Comparison of ENCODE assay signal across 6 cellular contexts in genomic region chr6:129755787-129756186, GRCh38.
"Had no signal": no experiment of that assay in that cellular context is flagged by ENCODE, and none has a peak within 500 bp of the region (broad histone marks: within the 10 kb centered on the region; RNA-seq: fewer than 3 reads in every experiment).

No MANE protein-coding gene starts in this region.

- H3K9me3 Mint-ChIP-seq: GM23338, H9, IgD-negative memory B cell had no signal

- DNase-seq: H9, HCEC 1CT had no signal

- H3K27ac Mint-ChIP-seq: GM23338, H9, IgD-negative memory B cell had no signal

- H3K27ac ChIP-seq: HL-60 had no signal

- H3K4me3 ChIP-seq: GM23338 had no signal

- H3K4me1 Mint-ChIP-seq: GM23338, H9 had no signal

- H3K4me3 Mint-ChIP-seq: GM23338, H9, IgD-negative memory B cell had no signal

- ATAC-seq: GM23338, HepG2 had no signal
